26 cellular contexts compared by ENCODE assay signal in the genomic region with DNA sequence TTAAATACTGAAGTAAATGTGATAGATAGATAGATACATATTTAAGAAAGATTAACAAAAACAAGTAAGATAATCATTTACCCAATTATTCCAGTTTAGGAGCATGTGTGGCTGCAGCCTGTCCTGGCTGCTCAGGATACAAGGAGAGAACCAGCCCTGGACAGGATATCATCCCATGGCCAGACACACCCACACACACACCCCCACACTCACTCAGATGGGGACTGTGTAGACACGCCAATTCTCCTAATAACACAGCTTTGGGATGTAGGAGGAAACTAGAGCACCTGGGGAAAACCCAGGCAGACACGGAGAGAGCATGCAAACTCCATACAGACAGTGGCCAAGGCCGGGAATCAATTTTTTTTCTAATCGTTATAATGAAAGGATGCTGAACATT. TPM values are rescaled to one million over a fixed set of nuclear protein-coding genes. Genes with fewer than 3 reads are reported as not detected.
DNase-seq lines count a peak whose midpoint lies in the region; ATAC-seq, FAIRE-seq and TF ChIP-seq lines count a peak whose summit lies in the region.
"Had no signal": no experiment of that assay in that cellular context is flagged by ENCODE, and none has a peak within 500 bp of the region (broad histone marks: within the 10 kb centered on the region; RNA-seq: fewer than 3 reads in every experiment).

No MANE protein-coding gene starts in this region.

- ATAC-seq in K562 (no peak), mucosa of descending colon (peak; percentile 14), HG03097 (IDR thresholded peaks at IDR 0.05; ENCODE audit: low FRiP score, unreplicated experiment) (no peak)
- ATAC-seq: A549 had no signal

- WGBS in K562 (ENCODE audit: insufficient coverage, low coverage, missing lambda C conversion rate) = 39% methylated on average over 4 of the region's 4 CpGs

- no peaks in the 10 kb centered on the region for H3K79me2 ChIP-seq in K562 (ENCODE audit: control insufficient read depth, insufficient read depth, low read length)

- no peaks in the 10 kb centered on the region for H3K9me3 Mint-ChIP-seq in immature natural killer cell
- H3K9me3 Mint-ChIP-seq: CD4-positive, alpha-beta T cell; CD8-positive, alpha-beta memory T cell had no signal

- FAIRE-seq in K562 (lab: Jason Lieb, UNC) = no peak
- FAIRE-seq: A549, D721Med, G401.6, GM12892, H1 had no signal

- TF ChIP-seq POLR2A in K562 (conservative IDR thresholded peaks at IDR 0.05) = no peak

- no peak overlapping the region for H3K4me3 Mint-ChIP-seq in immature natural killer cell
- H3K4me3 Mint-ChIP-seq: CD14-positive monocyte; CD4-positive, alpha-beta T cell; CD8-positive, alpha-beta memory T cell had no signal

- no peak overlapping the region for H3K9ac ChIP-seq in K562 (ENCODE audit: insufficient read depth in 1 of 2, low read depth in 2 of 2, low read length in 2 of 2)
- H3K9ac ChIP-seq: BLaER1 treated with 17β-estradiol and CSF1 and Interleukin-3, amounts not matched to agents 10 nM and 100 nM; GM23248 had no signal

- H3K4me3 ChIP-seq in HEK293 (ENCODE audit: low read depth, low read length) (no peak overlapping the region), K562 (no peak overlapping the region), mucosa of descending colon (no peak overlapping the region)
- H3K4me3 ChIP-seq in effector memory CD4-positive, alpha-beta T cell (ENCODE audit: insufficient read depth, low read depth, low read length, poor library complexity, severe bottlenecking) = no peak overlapping the region
- H3K4me3 ChIP-seq: A549; BLaER1 treated with 17β-estradiol and CSF1 and Interleukin-3, amounts not matched to agents 10 nM and 100 nM; GM23248 had no signal

- H3K9me1 ChIP-seq in K562 (ENCODE audit: control insufficient read depth, insufficient read depth, low read length) = no peaks in the 10 kb centered on the region

- TF ChIP-seq CTCF in HEK293 (tag by site-specific recombination; IDR thresholded peaks at IDR 0.05) (no peak), K562 (IDR thresholded peaks at IDR 0.05 in 2 of 3, conservative IDR thresholded peaks at IDR 0.05 in 1 of 3; ENCODE audit: insufficient read depth in 2 of 3, low read depth in 1 of 3, low read length in 3 of 3) (no peak), mucosa of descending colon (IDR thresholded peaks at IDR 0.05) (no peak)

- no peak for TF ChIP-seq EP300 in K562 (IDR thresholded peaks at IDR 0.05; ENCODE audit: low read length)

- CTCF ChIA-PET in HEK293 (lab: Yijun Ruan, JAX) = interaction anchor here (0.7 kb wide), 1 partner anchor 91 kb away, joined by 3 read pairs; no protein-coding TSS in a partner anchor
- CTCF ChIA-PET in K562 (lab: Yijun Ruan, JAX; ENCODE audit: low intra/inter-chr PET ratio) = no interaction called here

- peaks cover 5 to 11% (median 11%) of the 10 kb centered on the region in 3 donors for H3K36me3 Mint-ChIP-seq in immature natural killer cell
- H3K36me3 Mint-ChIP-seq: CD8-positive, alpha-beta memory T cell had no signal

- peaks cover 12% of the 10 kb centered on the region for H3K4me1 ChIP-seq in HEK293 (ENCODE audit: control insufficient read depth, insufficient read depth, low read length)
- no peaks in the 10 kb centered on the region; a peak in 2 of 5 replicates for H3K4me1 ChIP-seq in K562 (replicated peaks in 1 of 2; ENCODE audit: control insufficient read depth in 2 of 2, insufficient read depth in 2 of 2, low read length in 2 of 2)
- peaks cover 22% of the 10 kb centered on the region for H3K4me1 ChIP-seq in mucosa of descending colon (ENCODE audit: low read depth)
- no peaks in the 10 kb centered on the region for H3K4me1 ChIP-seq in effector memory CD4-positive, alpha-beta T cell (ENCODE audit: control insufficient read depth, insufficient read depth, low read length, poor library complexity, severe bottlenecking)

- no peaks in the 10 kb centered on the region for H3K27me3 ChIP-seq in K562 (ENCODE audit: control insufficient read depth in 2 of 2, insufficient read depth in 2 of 2, low read length in 2 of 2)
- H3K27me3 ChIP-seq in effector memory CD4-positive, alpha-beta T cell (replicated peaks; ENCODE audit: control insufficient read depth, insufficient read depth, low read length, poor library complexity, severe bottlenecking) = no peaks in the 10 kb centered on the region
- H3K27me3 ChIP-seq: BE2C; BLaER1 treated with 17β-estradiol and CSF1 and Interleukin-3, amounts not matched to agents 10 nM and 100 nM had no signal

- no peaks in the 10 kb centered on the region for H3K36me3 ChIP-seq in HEK293 (ENCODE audit: control insufficient read depth in 2 of 2, insufficient read depth in 1 of 2, low read length in 2 of 2)
- H3K36me3 ChIP-seq in K562 (ENCODE audit: control insufficient read depth, insufficient read depth, low read length) = no peaks in the 10 kb centered on the region
- no peaks in the 10 kb centered on the region for H3K36me3 ChIP-seq in mucosa of descending colon (ENCODE audit: low read depth)
- no peaks in the 10 kb centered on the region for H3K36me3 ChIP-seq in effector memory CD4-positive, alpha-beta T cell (ENCODE audit: control insufficient read depth, insufficient read depth, low read length)
- H3K36me3 ChIP-seq: BE2C had no signal

- DNase-seq in K562 (ENCODE audit: extremely low read depth in 1 of 4, low spot score in 3 of 4) = no peak
- no peak for DNase-seq in immature natural killer cell
- DNase-seq in mucosa of descending colon = no peak
- no peak for DNase-seq in effector memory CD4-positive, alpha-beta T cell
- DNase-seq in nucleus accumbens (lab: John Stamatoyannopoulos, UW) = no peak
- DNase-seq: 8988T; ACHN; AML-193; BE2C; CD4-positive, alpha-beta T cell; CD8-positive, alpha-beta memory T cell; DMS 273 treated with DMSO at 0.1 percent for 48 hours; DMS53; DMS79 treated with DMSO at 0.1 percent for 48 hours; GM23248; H7; HCEC 1CT had no signal

- no peak overlapping the region for H3K4me2 ChIP-seq in K562 (ENCODE audit: insufficient read depth, low read length)
- H3K4me2 ChIP-seq: A549; BLaER1 treated with 17β-estradiol and CSF1 and Interleukin-3, amounts not matched to agents 10 nM and 100 nM had no signal

- H3K27me3 Mint-ChIP-seq in immature natural killer cell (ENCODE audit: low read depth in 3 of 3) = peaks cover 0 to 2% (median 0%) of the 10 kb centered on the region in 3 donors
- H3K27me3 Mint-ChIP-seq: CD4-positive, alpha-beta T cell; CD8-positive, alpha-beta memory T cell had no signal

- in situ Hi-C loops in K562 (cut with MboI) = no loop called here

- POLR2A ChIA-PET in HEK293 (lab: Yijun Ruan, JAX) (no interaction called here), K562 (lab: Yijun Ruan, JAX) (no interaction called here)

- H3K27ac ChIP-seq in HEK293 (ENCODE audit: extremely low read depth, low read depth, low read length) (no peak overlapping the region), K562 (ENCODE audit: extremely low read depth, low read depth, low read length) (no peak overlapping the region)
- no peak overlapping the region for H3K27ac ChIP-seq in effector memory CD4-positive, alpha-beta T cell (ENCODE audit: insufficient read depth, low read length, poor library complexity, severe bottlenecking)
- H3K27ac ChIP-seq: A549; BLaER1 treated with 17β-estradiol and CSF1 and Interleukin-3, amounts not matched to agents 10 nM and 100 nM; GM23248 had no signal

- H3K4me1 Mint-ChIP-seq in immature natural killer cell = peaks cover 78 to 98% of the 10 kb centered on the region in 2 donors

- no peak overlapping the region for H2AFZ ChIP-seq in K562 (ENCODE audit: low read depth, low read length)
- H2AFZ ChIP-seq: GM23248 had no signal

- no peaks in the 10 kb centered on the region for H4K20me1 ChIP-seq in K562 (replicated peaks; ENCODE audit: control insufficient read depth, insufficient read depth, low read length)

- intact Hi-C loops in K562 (cut with micrococcal nuclease) = no loop called here
- intact Hi-C loops in mucosa of descending colon (cut with DNase I, micrococcal nuclease) = no loop called here

- no TSS peak for BruUV-seq in K562 (replicated peaks; lab: Mats Ljungman, UMichigan)

- H3K27ac Mint-ChIP-seq in immature natural killer cell = peak overlapping the region in 5 of 6 donors; percentile 8 to 86 (median 56)
- H3K27ac Mint-ChIP-seq: CD14-positive monocyte; CD4-positive, alpha-beta T cell; CD8-positive, alpha-beta memory T cell had no signal

- TF ChIP-seq RAD21 in K562 (CRISPR knock-in tag; conservative IDR thresholded peaks at IDR 0.05 in 1 of 2, IDR thresholded peaks at IDR 0.05 in 1 of 2) = no peak

- no peaks in the 10 kb centered on the region for H3K9me3 ChIP-seq in HEK293 (ENCODE audit: control insufficient read depth, insufficient read depth, low read depth, low read length)
- no peaks in the 10 kb centered on the region for H3K9me3 ChIP-seq in K562 (replicated peaks; ENCODE audit: control insufficient read depth, insufficient read depth, low read depth, low read length)
- H3K9me3 ChIP-seq in mucosa of descending colon = no peaks in the 10 kb centered on the region
- H3K9me3 ChIP-seq in effector memory CD4-positive, alpha-beta T cell (ENCODE audit: control insufficient read depth, low read length) = no peaks in the 10 kb centered on the region
- H3K9me3 ChIP-seq: A549, BE2C had no signal

TF ChIP-seq in HEK293, 187 proteins besides CTCF, POLR2A, EP300 and RAD21 (continues in another document):
- peak; percentile 70 for TF ChIP-seq KLF10 (tag by site-specific recombination; IDR thresholded peaks at IDR 0.05)
- no peak for TF ChIP-seq ZNF768 (tag by site-specific recombination; IDR thresholded peaks at IDR 0.05)

TF ChIP-seq in K562, 482 proteins besides CTCF, POLR2A, EP300 and RAD21 (continues in another document):
- TF ChIP-seq EGR1 (conservative IDR thresholded peaks at IDR 0.05) (peak; percentile 53), CBFA2T3 (IDR thresholded peaks at IDR 0.05) (no peak)

RNA-seq across cellular contexts. Expression of a gene that starts 45.6 kb away (rescaled TPM):
- total RNA-seq in K562 (2011; cell fraction: chromatin; rRNA removed; ENCODE audit: low replicate concordance) = 13.1 and 17.7 TPM in 2 replicates
- total RNA-seq in K562 (2011; cell fraction: nucleolus; rRNA removed) = 8.6 and 9.2 TPM in 2 replicates
- 12.8 and 23.1 TPM in 2 replicates for total RNA-seq in K562 (2011; cell fraction: nucleoplasm; rRNA removed)
- 8.3 and 10.3 TPM in 2 replicates for total RNA-seq in K562 (2014; rRNA removed)
- total RNA-seq in K562 (2014; rRNA removed; fragmentation: Illumina TruSeq; extraction: Trizol) = 10.8 and 11.0 TPM in 2 replicates
- 10.5 and 10.8 TPM in 2 replicates for total RNA-seq in K562 (2015; rRNA removed; fragmentation: Illumina TruSeq; extraction: Trizol)
- 10.3 and 12.0 TPM in 2 replicates for total RNA-seq in K562 (2021)
- polyA plus RNA-seq in K562 (2011; rRNA removed) = 3.6 and 3.8 TPM in 2 replicates
- 3.0 and 4.7 TPM in 2 replicates for polyA plus RNA-seq in K562 (2011; cell fraction: cytosol; rRNA removed)
- polyA plus RNA-seq in K562 (2011; cell fraction: nucleus; rRNA removed) = 3.3 and 5.0 TPM in 2 replicates
- 3.6 and 6.6 TPM in 2 replicates for polyA plus RNA-seq in K562 (2012)
- 7.4 and 8.0 TPM in 2 replicates for polyA plus RNA-seq in K562 (2014; fragmentation: Illumina TruSeq; extraction: Trizol)
- 1 to 10 TPM; 5.4 to 5.9 TPM for polyA plus RNA-seq in K562 (2014; fragmentation: Nextera tagmentation; extraction: Ambion mirVana)
- polyA plus RNA-seq in K562 (2014; rRNA removed) = 7.0 and 8.2 TPM in 2 replicates
- polyA minus RNA-seq in K562 (2011; rRNA and poly(A)+ RNA removed) = 7.9 and 8.5 TPM in 2 replicates
- 3.9 and 7.1 TPM in 2 replicates for polyA minus RNA-seq in K562 (2011; cell fraction: cytosol; rRNA and poly(A)+ RNA removed)
- 8.1 and 9.6 TPM in 2 replicates for polyA minus RNA-seq in K562 (2011; cell fraction: nucleus; rRNA and poly(A)+ RNA removed)
- 10 to 100 TPM; 22.5 to 68.8 (median 49.3) TPM for polyA plus RNA-seq in immature natural killer cell
- total RNA-seq in mucosa of descending colon = 10 to 100 TPM; 10.4 to 22.4 (median 13.2) TPM
